Comparison of ENCODE assay signal across 1 cellular context in the genomic region with DNA sequence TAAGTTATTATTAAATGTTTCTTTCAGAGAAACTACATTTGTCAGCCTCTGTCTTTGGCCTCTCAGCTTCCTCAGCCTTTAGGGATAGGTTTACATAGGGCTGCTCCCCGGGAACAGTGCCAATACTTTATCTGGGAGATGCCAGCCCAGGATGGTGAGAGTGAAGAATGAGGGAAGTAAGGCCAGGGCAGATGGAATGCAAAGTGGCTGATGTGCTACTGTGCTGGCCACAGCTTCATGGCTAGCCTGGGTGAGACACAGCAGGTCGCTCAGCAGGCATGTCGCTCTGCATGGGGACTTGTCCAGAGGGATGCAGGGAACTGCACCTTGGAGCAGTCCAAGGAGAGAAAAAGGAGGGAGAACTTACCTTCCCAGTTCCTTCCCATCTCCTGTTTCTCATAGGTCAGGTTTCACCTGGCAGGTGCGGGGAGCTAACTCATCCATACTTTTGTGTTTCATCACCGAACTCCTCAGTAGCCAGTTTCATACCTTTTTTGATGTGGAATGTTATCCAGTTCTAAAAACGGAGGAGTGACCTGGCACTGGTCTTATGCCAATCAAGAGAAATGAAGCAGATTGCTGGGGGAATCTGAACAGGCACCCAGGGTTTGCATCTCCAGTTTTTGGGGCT.
TF ChIP-seq lines count a peak whose summit lies in the region.

No MANE protein-coding gene starts in this region.

TF ChIP-seq in IMR-90, 13 proteins besides CTCF, POLR2A, EP300 and RAD21:
- TF ChIP-seq USF2 (IDR thresholded peaks at IDR 0.05; ENCODE audit: low read depth, low read length) = no peak
- TF ChIP-seq RCOR1 (IDR thresholded peaks at IDR 0.05; ENCODE audit: insufficient replicate concordance, low read length) = no peak
TF ChIP-seq in IMR-90: peak in this region for 0.
